Comparison of ENCODE assay signal across 1 cellular context in genomic region chr12:54526800-54527630, GRCh38.
TF ChIP-seq lines count a peak whose summit lies in the region.

No MANE protein-coding gene starts in this region.

TF ChIP-seq in K562, 482 proteins besides CTCF, POLR2A, EP300 and RAD21 (continued from another document):
- TF ChIP-seq CTCFL (IDR thresholded peaks at IDR 0.05; ENCODE audit: borderline replicate concordance, insufficient read depth, low read depth, low read length, poor library complexity, severe bottlenecking) (peak; percentile 44), SMC3 (conservative IDR thresholded peaks at IDR 0.05; ENCODE audit: insufficient read depth, low read depth, low read length) (peak; percentile 64), DEAF1 (CRISPR knock-in tag; IDR thresholded peaks at IDR 0.05) (0 out of 2 replicates have a peak, but pooled peaks have one; percentile 33), KLF16 (IDR thresholded peaks at IDR 0.05) (0 out of 2 replicates have a peak, but pooled peaks have one; percentile 22)
